1 cellular context compared by ENCODE assay signal in genomic region chr1:112955678-112956502, GRCh38.
TF ChIP-seq lines count a peak whose summit lies in the region.

TSS of gene SLC16A1 (minus strand) at chr1:112956196. CDS start at chr1:112929308, 26,888 bp downstream.

TF ChIP-seq in GM12878, 131 proteins besides CTCF, POLR2A, EP300 and RAD21 (continued from another document and continues in another):
- TF ChIP-seq USF1 (IDR thresholded peaks at IDR 0.05; ENCODE audit: borderline replicate concordance, extremely low read length, insufficient read depth, low read depth, low read length) (peak; percentile 97), BHLHE40 (IDR thresholded peaks at IDR 0.05; ENCODE audit: borderline replicate concordance in 1 of 2, low read depth in 2 of 2, low read length in 1 of 2) (peak; percentile 95 to 97), SMAD5 (IDR thresholded peaks at IDR 0.05; ENCODE audit: low read depth) (peak; percentile 95), SMARCA5 (IDR thresholded peaks at IDR 0.05) (peak; percentile 68), SREBF2 (IDR thresholded peaks at IDR 0.05; ENCODE audit: low read length) (no peak), ZBED1 (IDR thresholded peaks at IDR 0.05; ENCODE audit: borderline replicate concordance) (no peak), IRF4 (IDR thresholded peaks at IDR 0.05; ENCODE audit: low read depth, low read length) (no peak), TAF1 (IDR thresholded peaks at IDR 0.05; ENCODE audit: borderline replicate concordance, low read depth, low read length) (peak; percentile 79), DPF2 (IDR thresholded peaks at IDR 0.05) (peak; percentile 62), ESRRA (IDR thresholded peaks at IDR 0.05; ENCODE audit: low read length) (no peak), LARP7 (IDR thresholded peaks at IDR 0.05) (peak; percentile 70; the same call in 1 of the 2 replicates), CREM (IDR thresholded peaks at IDR 0.05; ENCODE audit: low read depth) (peak; percentile 46; the same call in 1 of the 2 replicates), NRF1 (conservative IDR thresholded peaks at IDR 0.05; ENCODE audit: low read depth, low read length) (peak; percentile 74), BRCA1 (IDR thresholded peaks at IDR 0.05; ENCODE audit: low read depth, low read length) (no peak), TCF3 (IDR thresholded peaks at IDR 0.05; ENCODE audit: borderline replicate concordance, insufficient read depth, low read depth, low read length) (peak; percentile 76; the same call in 1 of the 2 replicates), CHD1 (IDR thresholded peaks at IDR 0.05; ENCODE audit: low read depth, low read length) (no peak), ZBTB33 (IDR thresholded peaks at IDR 0.05) (no peak), NR2C1 (IDR thresholded peaks at IDR 0.05) (no peak), RAD51 (IDR thresholded peaks at IDR 0.05) (peak; percentile 45; the same call in 1 of the 2 replicates), RELA (IDR thresholded peaks at IDR 0.05; ENCODE audit: borderline replicate concordance, partially characterized antibody) (peak; percentile 71), NKRF (conservative IDR thresholded peaks at IDR 0.05) (peak; percentile 76), PAX5 (IDR thresholded peaks at IDR 0.05; ENCODE audit: borderline replicate concordance, low read depth, low read length) (peak; percentile 49; the same call in 1 of the 2 replicates), NFYA (IDR thresholded peaks at IDR 0.05; ENCODE audit: borderline replicate concordance, low read depth, low read length) (no peak), ZNF687 (IDR thresholded peaks at IDR 0.05) (peak; percentile 88), ZSCAN29 (IDR thresholded peaks at IDR 0.05) (no peak), SMC3 (IDR thresholded peaks at IDR 0.05; ENCODE audit: borderline replicate concordance, low read length) (0 out of 2 replicates have a peak, but pooled peaks have one; percentile 6), MTA2 (IDR thresholded peaks at IDR 0.05; ENCODE audit: low read depth) (peak; percentile 10; the same call in 1 of the 2 replicates), YY1 (IDR thresholded peaks at IDR 0.05; ENCODE audit: low read depth, low read length) (peak; percentile 39; the same call in 1 of the 2 replicates), BCL3 (IDR thresholded peaks at IDR 0.05; ENCODE audit: borderline replicate concordance, insufficient read depth, low read depth, low read length, poor library complexity, severe bottlenecking) (peak; percentile 62), POLR2AphosphoS2 (IDR thresholded peaks at IDR 0.05; ENCODE audit: low read depth, low read length) (peak; percentile 95), JUNB (IDR thresholded peaks at IDR 0.05) (no peak), CHD2 (IDR thresholded peaks at IDR 0.05; ENCODE audit: borderline replicate concordance, low read depth, low read length) (peak; percentile 33; the same call in 1 of the 2 replicates), MXI1 (IDR thresholded peaks at IDR 0.05; ENCODE audit: low read depth, low read length) (peak; percentile 96), MAX (IDR thresholded peaks at IDR 0.05; ENCODE audit: low read depth, low read length) (peak; percentile 95), TCF12 (IDR thresholded peaks at IDR 0.05; ENCODE audit: low read depth, low read length) (peak; percentile 77; the same call in 1 of the 2 replicates), USF2 (IDR thresholded peaks at IDR 0.05; ENCODE audit: borderline replicate concordance, low read depth, low read length) (peak; percentile 91), CREB1 (IDR thresholded peaks at IDR 0.05; ENCODE audit: low read depth) (peak; percentile 38; the same call in 1 of the 2 replicates), PML (IDR thresholded peaks at IDR 0.05; ENCODE audit: low read length) (peak; percentile 95), MEF2A (IDR thresholded peaks at IDR 0.05; ENCODE audit: insufficient read depth, low read depth, low read length) (0 out of 2 replicates have a peak, but pooled peaks have one; percentile 13)
- TF ChIP-seq, protein P1, sequence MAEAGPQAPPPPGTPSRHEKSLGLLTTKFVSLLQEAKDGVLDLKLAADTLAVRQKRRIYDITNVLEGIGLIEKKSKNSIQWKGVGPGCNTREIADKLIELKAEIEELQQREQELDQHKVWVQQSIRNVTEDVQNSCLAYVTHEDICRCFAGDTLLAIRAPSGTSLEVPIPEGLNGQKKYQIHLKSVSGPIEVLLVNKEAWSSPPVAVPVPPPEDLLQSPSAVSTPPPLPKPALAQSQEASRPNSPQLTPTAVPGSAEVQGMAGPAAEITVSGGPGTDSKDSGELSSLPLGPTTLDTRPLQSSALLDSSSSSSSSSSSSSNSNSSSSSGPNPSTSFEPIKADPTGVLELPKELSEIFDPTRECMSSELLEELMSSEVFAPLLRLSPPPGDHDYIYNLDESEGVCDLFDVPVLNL (IDR thresholded peaks at IDR 0.05; ENCODE audit: low read depth, low read length): peak; percentile 66; the same call in 1 of the 2 replicates
- TF ChIP-seq, protein P2, sequence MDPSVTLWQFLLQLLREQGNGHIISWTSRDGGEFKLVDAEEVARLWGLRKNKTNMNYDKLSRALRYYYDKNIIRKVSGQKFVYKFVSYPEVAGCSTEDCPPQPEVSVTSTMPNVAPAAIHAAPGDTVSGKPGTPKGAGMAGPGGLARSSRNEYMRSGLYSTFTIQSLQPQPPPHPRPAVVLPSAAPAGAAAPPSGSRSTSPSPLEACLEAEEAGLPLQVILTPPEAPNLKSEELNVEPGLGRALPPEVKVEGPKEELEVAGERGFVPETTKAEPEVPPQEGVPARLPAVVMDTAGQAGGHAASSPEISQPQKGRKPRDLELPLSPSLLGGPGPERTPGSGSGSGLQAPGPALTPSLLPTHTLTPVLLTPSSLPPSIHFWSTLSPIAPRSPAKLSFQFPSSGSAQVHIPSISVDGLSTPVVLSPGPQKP (IDR thresholded peaks at IDR 0.05; ENCODE audit: low read depth, low read length): peak; percentile 54; the same call in 1 of the 2 replicates
- TF ChIP-seq, protein P3, sequence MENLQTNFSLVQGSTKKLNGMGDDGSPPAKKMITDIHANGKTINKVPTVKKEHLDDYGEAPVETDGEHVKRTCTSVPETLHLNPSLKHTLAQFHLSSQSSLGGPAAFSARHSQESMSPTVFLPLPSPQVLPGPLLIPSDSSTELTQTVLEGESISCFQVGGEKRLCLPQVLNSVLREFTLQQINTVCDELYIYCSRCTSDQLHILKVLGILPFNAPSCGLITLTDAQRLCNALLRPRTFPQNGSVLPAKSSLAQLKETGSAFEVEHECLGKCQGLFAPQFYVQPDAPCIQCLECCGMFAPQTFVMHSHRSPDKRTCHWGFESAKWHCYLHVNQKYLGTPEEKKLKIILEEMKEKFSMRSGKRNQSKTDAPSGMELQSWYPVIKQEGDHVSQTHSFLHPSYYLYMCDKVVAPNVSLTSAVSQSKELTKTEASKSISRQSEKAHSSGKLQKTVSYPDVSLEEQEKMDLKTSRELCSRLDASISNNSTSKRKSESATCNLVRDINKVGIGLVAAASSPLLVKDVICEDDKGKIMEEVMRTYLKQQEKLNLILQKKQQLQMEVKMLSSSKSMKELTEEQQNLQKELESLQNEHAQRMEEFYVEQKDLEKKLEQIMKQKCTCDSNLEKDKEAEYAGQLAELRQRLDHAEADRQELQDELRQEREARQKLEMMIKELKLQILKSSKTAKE (IDR thresholded peaks at IDR 0.05; ENCODE audit: low read depth, poor library complexity, severe bottlenecking): no peak
- TF ChIP-seq, protein P4, sequence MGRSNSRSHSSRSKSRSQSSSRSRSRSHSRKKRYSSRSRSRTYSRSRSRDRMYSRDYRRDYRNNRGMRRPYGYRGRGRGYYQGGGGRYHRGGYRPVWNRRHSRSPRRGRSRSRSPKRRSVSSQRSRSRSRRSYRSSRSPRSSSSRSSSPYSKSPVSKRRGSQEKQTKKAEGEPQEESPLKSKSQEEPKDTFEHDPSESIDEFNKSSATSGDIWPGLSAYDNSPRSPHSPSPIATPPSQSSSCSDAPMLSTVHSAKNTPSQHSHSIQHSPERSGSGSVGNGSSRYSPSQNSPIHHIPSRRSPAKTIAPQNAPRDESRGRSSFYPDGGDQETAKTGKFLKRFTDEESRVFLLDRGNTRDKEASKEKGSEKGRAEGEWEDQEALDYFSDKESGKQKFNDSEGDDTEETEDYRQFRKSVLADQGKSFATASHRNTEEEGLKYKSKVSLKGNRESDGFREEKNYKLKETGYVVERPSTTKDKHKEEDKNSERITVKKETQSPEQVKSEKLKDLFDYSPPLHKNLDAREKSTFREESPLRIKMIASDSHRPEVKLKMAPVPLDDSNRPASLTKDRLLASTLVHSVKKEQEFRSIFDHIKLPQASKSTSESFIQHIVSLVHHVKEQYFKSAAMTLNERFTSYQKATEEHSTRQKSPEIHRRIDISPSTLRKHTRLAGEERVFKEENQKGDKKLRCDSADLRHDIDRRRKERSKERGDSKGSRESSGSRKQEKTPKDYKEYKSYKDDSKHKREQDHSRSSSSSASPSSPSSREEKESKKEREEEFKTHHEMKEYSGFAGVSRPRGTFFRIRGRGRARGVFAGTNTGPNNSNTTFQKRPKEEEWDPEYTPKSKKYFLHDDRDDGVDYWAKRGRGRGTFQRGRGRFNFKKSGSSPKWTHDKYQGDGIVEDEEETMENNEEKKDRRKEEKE (IDR thresholded peaks at IDR 0.05): no peak
